9 cellular contexts compared by ENCODE assay signal in the genomic region with DNA sequence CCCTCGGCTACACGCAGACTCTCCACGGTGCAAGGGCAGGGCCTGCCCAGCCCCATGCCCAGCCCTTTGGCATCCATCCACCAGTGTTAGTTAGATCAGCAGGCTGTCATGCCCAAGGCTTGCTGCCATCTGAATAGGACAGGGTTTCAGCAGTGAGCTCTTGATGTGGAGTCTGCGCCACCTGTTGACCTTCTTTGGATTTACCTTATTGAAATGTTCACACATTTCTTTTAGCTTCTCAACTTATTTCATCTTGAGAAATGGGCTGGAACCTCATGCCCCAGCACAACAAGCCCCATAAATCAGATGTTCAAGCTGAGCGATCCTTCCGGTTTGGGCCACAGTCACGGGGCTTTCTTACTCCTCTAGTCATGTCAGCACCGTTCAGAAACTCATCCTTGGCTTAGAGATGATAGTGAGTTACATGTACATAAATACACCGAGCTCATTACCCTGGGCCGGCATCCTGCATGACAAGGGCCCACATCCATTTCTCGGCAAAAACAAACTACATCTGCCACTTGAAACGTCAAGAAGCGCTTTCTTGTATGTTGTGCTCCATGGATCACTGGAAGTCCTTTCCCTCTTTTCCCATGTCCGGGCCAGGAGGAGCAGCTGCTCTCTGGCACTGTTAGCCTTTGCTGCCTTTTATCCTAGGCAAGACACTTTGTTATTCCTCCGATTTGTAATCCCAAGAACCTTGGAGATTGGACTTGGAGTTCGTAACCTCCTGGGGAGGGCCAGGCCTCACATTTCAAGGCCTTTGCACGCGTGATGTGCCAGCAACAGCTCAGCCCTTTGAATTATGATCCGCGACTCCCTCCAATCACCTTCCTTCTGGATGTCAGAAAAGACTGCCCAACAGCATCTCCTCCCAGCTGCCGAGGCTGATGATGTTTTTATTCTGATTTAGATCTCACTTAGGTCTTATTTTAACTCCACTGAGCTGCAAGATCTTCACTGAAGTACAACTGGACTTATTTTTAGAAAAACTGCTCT.
DNase-seq lines count a peak whose midpoint lies in the region; ATAC-seq and TF ChIP-seq lines count a peak whose summit lies in the region.
"Had no signal": no experiment of that assay in that cellular context is flagged by ENCODE, and none has a peak within 500 bp of the region (broad histone marks: within the 10 kb centered on the region; RNA-seq: fewer than 3 reads in every experiment).

No MANE protein-coding gene starts in this region.

- peaks cover 0 to 4% (median 0%) of the 10 kb centered on the region in 7 donors for H3K9me3 Mint-ChIP-seq in CD4-positive, CD25-positive, alpha-beta regulatory T cell

- no peaks in the 10 kb centered on the region for H3K27me3 ChIP-seq in CD4-positive, CD25-positive, alpha-beta regulatory T cell (ENCODE audit: control insufficient read depth, insufficient read depth, low read length)
- no peaks in the 10 kb centered on the region for H3K27me3 ChIP-seq in GM23248 (replicated peaks; ENCODE audit: insufficient read depth)
- no peaks in the 10 kb centered on the region for H3K27me3 ChIP-seq in brain microvascular endothelial cell (replicated peaks)
- no peaks in the 10 kb centered on the region for H3K27me3 ChIP-seq in upper lobe of right lung

- H3K27ac Mint-ChIP-seq in CD4-positive, CD25-positive, alpha-beta regulatory T cell: no peak overlapping the region

- 0 out of 2 replicates have a peak overlapping the region, but pooled peaks have one; percentile 11 for H2AFZ ChIP-seq in GM23248

- intact Hi-C loops in upper lobe of right lung (cut with DNase I): no loop called here

- no peaks in the 10 kb centered on the region for H3K9me3 ChIP-seq in CD4-positive, CD25-positive, alpha-beta regulatory T cell (ENCODE audit: control insufficient read depth in 2 of 2, low read length in 2 of 2)
- H3K9me3 ChIP-seq in GM23248 (ENCODE audit: low read depth) (no peaks in the 10 kb centered on the region), upper lobe of right lung (no peaks in the 10 kb centered on the region)

- no peak overlapping the region for H3K4me3 ChIP-seq in CD4-positive, CD25-positive, alpha-beta regulatory T cell (ENCODE audit: low read depth, low read length)
- no peak overlapping the region for H3K4me3 ChIP-seq in GM23248
- no peak overlapping the region for H3K4me3 ChIP-seq in brain microvascular endothelial cell (ENCODE audit: low read depth, low read length)
- H3K4me3 ChIP-seq in upper lobe of right lung: no peak overlapping the region

- peaks cover 22% of the 10 kb centered on the region for H3K79me2 ChIP-seq in GM23248 (ENCODE audit: insufficient read depth)

- no peak overlapping the region for H3K4me3 Mint-ChIP-seq in CD4-positive, CD25-positive, alpha-beta regulatory T cell
- H3K4me3 Mint-ChIP-seq: naive thymus-derived CD8-positive, alpha-beta T cell had no signal

- H3K9ac ChIP-seq in GM23248: peak overlapping the region; percentile 43

- no peak overlapping the region for H3K27ac ChIP-seq in CD4-positive, CD25-positive, alpha-beta regulatory T cell (ENCODE audit: insufficient read depth, low read length, poor library complexity, severe bottlenecking)
- H3K27ac ChIP-seq in GM23248 (peak overlapping the region; percentile 58), brain microvascular endothelial cell (no peak overlapping the region), upper lobe of right lung (no peak overlapping the region)

- DNase-seq in CD4-positive, CD25-positive, alpha-beta regulatory T cell: peak in 2 of 3 donors; percentile 28 to 77
- DNase-seq in GM23248 (peak; percentile 90), NCI-H446 treated with DMSO at 0.1 percent for 48 hours (lab: John Stamatoyannopoulos, UW) (peak; percentile 12), brain microvascular endothelial cell (peak; percentile 18), kidney tubule cell (ENCODE audit: low spot score) (peak; percentile 86), upper lobe of right lung (peak; percentile 69), amygdala (lab: John Stamatoyannopoulos, UW) (no peak)

- no peaks in the 10 kb centered on the region for H3K27me3 Mint-ChIP-seq in CD4-positive, CD25-positive, alpha-beta regulatory T cell
- H3K27me3 Mint-ChIP-seq: naive thymus-derived CD8-positive, alpha-beta T cell had no signal

- peaks cover 8% of the 10 kb centered on the region for H3K36me3 Mint-ChIP-seq in CD4-positive, CD25-positive, alpha-beta regulatory T cell

- peaks cover 0 to 9% (median 2%) of the 10 kb centered on the region in 4 donors for H3K4me1 Mint-ChIP-seq in CD4-positive, CD25-positive, alpha-beta regulatory T cell

- no peaks in the 10 kb centered on the region; the same call in 1 of the 2 replicates for H4K20me1 ChIP-seq in GM23248 (ENCODE audit: insufficient read depth)

- TF ChIP-seq CTCF in brain microvascular endothelial cell (IDR thresholded peaks at IDR 0.05; ENCODE audit: low read depth, low read length, missing control alignments) (peak; percentile 59), upper lobe of right lung (IDR thresholded peaks at IDR 0.05) (peak; percentile 40)

- peak overlapping the region; percentile 33 for H3K4me2 ChIP-seq in GM23248 (ENCODE audit: unreplicated experiment)

- no peak for ATAC-seq in CD4-positive, CD25-positive, alpha-beta regulatory T cell (ENCODE audit: low read depth in 2 of 2)
- peak; percentile 73 for ATAC-seq in upper lobe of right lung
- no peak for ATAC-seq in GM21360 (IDR thresholded peaks at IDR 0.05; ENCODE audit: unreplicated experiment)
- ATAC-seq: naive thymus-derived CD8-positive, alpha-beta T cell had no signal

- H3F3A ChIP-seq in GM23248 (ENCODE audit: insufficient read depth): peaks cover 12% of the 10 kb centered on the region; the same call in 1 of the 2 replicates

- WGBS in GM23248 (ENCODE audit: low coverage in 1 of 2, low lambda C conversion rate in 2 of 2, missing lambda C conversion rate in 2 of 2), 2 experiments: 12 to 13% methylated on average over 21 of the region's 21 CpGs

- no peaks in the 10 kb centered on the region for H3K4me1 ChIP-seq in CD4-positive, CD25-positive, alpha-beta regulatory T cell (ENCODE audit: control insufficient read depth, insufficient read depth, low read length, poor library complexity, severe bottlenecking)
- H3K4me1 ChIP-seq in GM23248 (ENCODE audit: insufficient read depth) (peaks cover 36% of the 10 kb centered on the region), upper lobe of right lung (peaks cover 20% of the 10 kb centered on the region)

- H3K36me3 ChIP-seq in CD4-positive, CD25-positive, alpha-beta regulatory T cell (ENCODE audit: control insufficient read depth, insufficient read depth, low read length): no peaks in the 10 kb centered on the region
- H3K36me3 ChIP-seq in GM23248 (ENCODE audit: low read depth) (no peaks in the 10 kb centered on the region), brain microvascular endothelial cell (replicated peaks) (no peaks in the 10 kb centered on the region), upper lobe of right lung (no peaks in the 10 kb centered on the region)

- in situ Hi-C loops in GM23248 (cut with MboI) (loop anchor here (10.0 kb wide), 2 partner anchors 91 to 539 kb away; no protein-coding TSS in a partner anchor), brain microvascular endothelial cell (cut with HindIII; ENCODE audit: low pct_ligation_motif_present, low sequenced_read_pairs) (loop anchor here (25.0 kb wide), 1 partner anchor 99 kb away; no protein-coding TSS in a partner anchor)

- H3K9me2 ChIP-seq in GM23248 (ENCODE audit: insufficient read depth): no peaks in the 10 kb centered on the region

Comparison
In these comparisons a context has a peak if more than half of its experiments do, and no peak if none do; other contexts are left out.
1. DNase-seq: peak in CD4-positive, CD25-positive, alpha-beta regulatory T cell (2 of 3), GM23248 (single experiment), NCI-H446 treated with DMSO at 0.1 percent for 48 hours (single experiment), brain microvascular endothelial cell (single experiment), kidney tubule cell (single experiment) and upper lobe of right lung (single experiment); none in amygdala (0 of 56).